Comparison of ENCODE assay signal across 8 cellular contexts in the genomic region with DNA sequence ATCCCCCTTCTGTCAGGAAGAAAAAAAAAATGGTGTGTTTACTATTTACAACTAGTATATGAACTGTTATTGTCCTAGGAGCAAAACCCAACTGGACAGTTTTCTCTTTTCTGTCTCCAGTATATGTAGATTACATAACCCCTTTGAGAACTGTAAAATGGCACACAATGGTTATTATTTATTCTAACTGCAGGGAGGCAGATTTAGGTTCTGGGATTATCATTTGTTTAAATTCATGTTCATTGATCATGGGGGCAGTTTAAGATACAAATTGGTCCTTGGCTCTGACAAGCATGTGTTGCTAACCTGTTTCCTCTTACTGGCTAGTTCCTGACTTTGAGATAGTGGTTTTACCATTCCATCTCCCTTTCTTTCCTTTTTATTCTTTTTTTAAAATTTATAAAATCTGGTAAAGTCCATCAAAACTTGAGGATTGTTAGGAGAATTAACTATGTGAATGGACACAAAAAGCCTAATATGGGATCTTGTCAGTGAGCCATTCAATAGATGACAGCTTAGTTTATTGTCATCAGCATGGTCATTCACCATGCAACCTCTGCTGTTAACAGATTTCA.
DNase-seq lines count a peak whose midpoint lies in the region; ATAC-seq and TF ChIP-seq lines count a peak whose summit lies in the region.

No MANE protein-coding gene starts in this region.

- H3K27ac ChIP-seq in ACC112 (ENCODE audit: low read depth, low read length) (peak overlapping the region; percentile 99), psoas muscle (peak overlapping the region; percentile 54)

- H2AFZ ChIP-seq in ACC112 (ENCODE audit: low read length, unreplicated experiment), result no peak overlapping the region

- intact Hi-C loops in psoas muscle (cut with DNase I), result no loop called here

- H3K36me3 ChIP-seq in ACC112 (ENCODE audit: insufficient read depth, low read length) (no peaks in the 10 kb centered on the region), psoas muscle (ENCODE audit: insufficient read depth in 1 of 2, low read depth in 1 of 2) (no peaks in the 10 kb centered on the region)

- no peaks in the 10 kb centered on the region for H3K79me2 ChIP-seq in ACC112 (ENCODE audit: control insufficient read depth, insufficient read depth, low read length, unreplicated experiment)

- TF ChIP-seq CTCF in WI38 (IDR thresholded peaks at IDR 0.05; ENCODE audit: low read depth, low read length), result no peak
- no peak for TF ChIP-seq CTCF in fibroblast of villous mesenchyme (IDR thresholded peaks at IDR 0.05; ENCODE audit: insufficient read depth, low read depth, low read length)
- no peak for TF ChIP-seq CTCF in psoas muscle (IDR thresholded peaks at IDR 0.05)

- no peak for TF ChIP-seq POLR2A in GM18505 (IDR thresholded peaks at IDR 0.05; ENCODE audit: borderline replicate concordance, extremely low read depth, insufficient read depth, insufficient read length)

- ATAC-seq in psoas muscle, result no peak
- no peak for ATAC-seq in GM18505 (IDR thresholded peaks at IDR 0.05; ENCODE audit: unreplicated experiment)

- DNase-seq in fibroblast of villous mesenchyme (ENCODE audit: low read depth), result peak; percentile 38
- DNase-seq in psoas muscle, result no peak
- no peak for DNase-seq in SHP77 treated with DMSO at 0.1 percent for 48 hours (lab: John Stamatoyannopoulos, UW)
- DNase-seq in COLO829 (ENCODE audit: low spot score), result no peak
- DNase-seq in NCI-H82 (lab: John Stamatoyannopoulos, UW), result no peak

- H3K4me1 ChIP-seq in ACC112 (ENCODE audit: control insufficient read depth, insufficient read depth, low read length, unreplicated experiment) (peaks cover 70% of the 10 kb centered on the region), psoas muscle (no peaks in the 10 kb centered on the region)

- H3K27me3 ChIP-seq in ACC112 (ENCODE audit: insufficient read depth, low read length) (no peaks in the 10 kb centered on the region), psoas muscle (ENCODE audit: insufficient read depth in 3 of 3, low read length in 2 of 3) (no peaks in the 10 kb centered on the region)

- H3K4me3 ChIP-seq in ACC112 (ENCODE audit: low read depth, low read length) (no peak overlapping the region), WI38 (ENCODE audit: low read depth, low read length) (peak overlapping the region; percentile 8; the same call in 1 of the 2 replicates), fibroblast of villous mesenchyme (ENCODE audit: low read depth, low read length) (no peak overlapping the region), psoas muscle (no peak overlapping the region)

- no peaks in the 10 kb centered on the region for H3K9me3 ChIP-seq in psoas muscle
